8 cellular contexts compared by ENCODE assay signal in genomic region chr6:158068893-158069799, GRCh38.
DNase-seq lines count a peak whose midpoint lies in the region; ATAC-seq and TF ChIP-seq lines count a peak whose summit lies in the region.

No MANE protein-coding gene starts in this region.

- no peaks in the 10 kb centered on the region for H3K9me3 ChIP-seq in neural progenitor cell (ENCODE audit: low read depth)

- no peaks in the 10 kb centered on the region for H3F3A ChIP-seq in neural progenitor cell (ENCODE audit: low read depth)

- H3K9ac ChIP-seq in neural progenitor cell = no peak overlapping the region

- H3K27me3 Mint-ChIP-seq in neural progenitor cell (ENCODE audit: insufficient read depth, low read depth) = peaks cover 4% of the 10 kb centered on the region

- no peak overlapping the region for H3K4me2 ChIP-seq in neural progenitor cell

- peaks cover 12% of the 10 kb centered on the region for H3K4me1 Mint-ChIP-seq in neural progenitor cell

- TF ChIP-seq CTCF in neural progenitor cell (IDR thresholded peaks at IDR 0.05) = no peak

- H3K9me3 Mint-ChIP-seq in neural progenitor cell = no peaks in the 10 kb centered on the region

- H3K4me1 ChIP-seq in neural progenitor cell = no peaks in the 10 kb centered on the region

- in situ Hi-C loops in Caki2 (cut with HindIII; ENCODE audit: low pct_unique_long_range_greater_than_20kb, low sequenced_read_pairs) = no loop called here

- H2AFZ ChIP-seq in neural progenitor cell (replicated peaks) = no peak overlapping the region

- H3K27ac ChIP-seq in neural progenitor cell = no peak overlapping the region

- H3K36me3 ChIP-seq in neural progenitor cell = no peaks in the 10 kb centered on the region

- ATAC-seq in GM19324 (IDR thresholded peaks at IDR 0.05; ENCODE audit: low FRiP score, unreplicated experiment) (no peak), HG02884 (IDR thresholded peaks at IDR 0.05; ENCODE audit: unreplicated experiment) (no peak), HG02938 (IDR thresholded peaks at IDR 0.05; ENCODE audit: unreplicated experiment) (no peak)

- no peaks in the 10 kb centered on the region for H4K20me1 ChIP-seq in neural progenitor cell (ENCODE audit: low read depth)

- no peaks in the 10 kb centered on the region for H3K27me3 ChIP-seq in neural progenitor cell

- H3K36me3 Mint-ChIP-seq in neural progenitor cell = peaks cover 4% of the 10 kb centered on the region

- H3K79me2 ChIP-seq in neural progenitor cell (ENCODE audit: low read depth) = no peaks in the 10 kb centered on the region

- H3K4me3 ChIP-seq in neural progenitor cell = no peak overlapping the region

- peak; percentile 55 for DNase-seq in Caki2 (ENCODE audit: low read depth)
- DNase-seq in NCI-H226 = peak; percentile 83
- peak; percentile 16 for DNase-seq in dedifferentiated amniotic fluid mesenchymal stem cell (ENCODE audit: extremely low spot score)
- no peak for DNase-seq in neural progenitor cell (ENCODE audit: low spot score)
- DNase-seq in NCI-H146 (lab: John Stamatoyannopoulos, UW) = no peak

- peak overlapping the region; percentile 77 for H3K27ac Mint-ChIP-seq in neural progenitor cell

- H3K4me3 Mint-ChIP-seq in neural progenitor cell = no peak overlapping the region

Comparison
In these comparisons a context has a peak if more than half of its experiments do, and no peak if none do; other contexts are left out.
1. DNase-seq: peak in Caki2 (single experiment), NCI-H226 (single experiment) and dedifferentiated amniotic fluid mesenchymal stem cell (single experiment); none in neural progenitor cell (single experiment) and NCI-H146 (single experiment).